Comparison of ENCODE assay signal across 22 cellular contexts in genomic region chr19:35223856-35224505, GRCh38. TPM values are rescaled to one million over a fixed set of nuclear protein-coding genes. Genes with fewer than 3 reads are reported as not detected.
DNase-seq lines count a peak whose midpoint lies in the region; ATAC-seq and TF ChIP-seq lines count a peak whose summit lies in the region.
"Had no signal": no experiment of that assay in that cellular context is flagged by ENCODE, and none has a peak within 500 bp of the region (broad histone marks: within the 10 kb centered on the region; RNA-seq: fewer than 3 reads in every experiment).

No MANE protein-coding gene starts in this region.

- CTCF ChIA-PET in BJ (lab: Yijun Ruan, JAX): interaction anchor here (1.1 kb wide), 1 partner anchor 134 kb away, joined by 3 read pairs; no protein-coding TSS in a partner anchor

- ATAC-seq in lower lobe of right lung: peak in 1 of 2 donors; percentile 20
- ATAC-seq in gastrocnemius medialis: no peak
- ATAC-seq: gastroesophageal sphincter had no signal

- H3K27me3 ChIP-seq in BJ (ENCODE audit: control insufficient read depth, insufficient read depth, low read length) (peaks cover 1% of the 10 kb centered on the region; the same call in 1 of the 2 replicates), lower lobe of right lung (ENCODE audit: low read depth) (no peaks in the 10 kb centered on the region), gastrocnemius medialis (peaks cover 2 to 9% (median 5%) of the 10 kb centered on the region in 3 donors), HAP-1 (ENCODE audit: low read depth) (no peaks in the 10 kb centered on the region)
- H3K27me3 ChIP-seq: ascending aorta had no signal

- no peak overlapping the region for H3K4me3 ChIP-seq in BJ (ENCODE audit: low read depth, low read length)
- H3K4me3 ChIP-seq in lower lobe of right lung: no peak overlapping the region
- H3K4me3 ChIP-seq in gastrocnemius medialis: no peak overlapping the region
- H3K4me3 ChIP-seq in HAP-1: no peak overlapping the region
- H3K4me3 ChIP-seq: ascending aorta, gastroesophageal sphincter had no signal

- in situ Hi-C loops in gastrocnemius medialis (cut with MboI; ENCODE audit: low sequenced_read_pairs in 4 of 4): no loop called here
- in situ Hi-C loops in HAP-1 (cut with MboI; ENCODE audit: low sequenced_read_pairs): no loop called here

- TF ChIP-seq CTCF in BJ (IDR thresholded peaks at IDR 0.05; ENCODE audit: insufficient read depth, low read depth, low read length) (no peak), lower lobe of right lung (IDR thresholded peaks at IDR 0.05) (no peak), gastrocnemius medialis (IDR thresholded peaks at IDR 0.05 in 4 of 5, conservative IDR thresholded peaks at IDR 0.05 in 1 of 5) (no peak)

- H3K27me3 Mint-ChIP-seq in dendritic cell treated with granulocyte-macrophage colony-stimulating factor and Interleukin-4, amounts not matched to agents 40 ng/mL and 50 ng/mL, for 4 days: peaks cover 7% of the 10 kb centered on the region
- no peaks in the 10 kb centered on the region for H3K27me3 Mint-ChIP-seq in T-helper 2 cell treated with Interferon-gamma antibody and Interleukin-4, amounts not matched to agents 5 μg/mL and 100 μg/mL, for 36 hours (ENCODE audit: low read depth)

- H3K27ac ChIP-seq in lower lobe of right lung (peak overlapping the region; percentile 41), gastrocnemius medialis (no peak overlapping the region)
- H3K27ac ChIP-seq: ascending aorta, gastroesophageal sphincter had no signal

- H3K36me3 Mint-ChIP-seq in dendritic cell treated with granulocyte-macrophage colony-stimulating factor and Interleukin-4, amounts not matched to agents 40 ng/mL and 50 ng/mL, for 4 days (ENCODE audit: low read depth): no peaks in the 10 kb centered on the region
- H3K36me3 Mint-ChIP-seq in T-helper 2 cell treated with Interferon-gamma antibody and Interleukin-4, amounts not matched to agents 5 μg/mL and 100 μg/mL, for 36 hours (ENCODE audit: low read depth): peaks cover 4% of the 10 kb centered on the region

- peak overlapping the region; percentile 52 for H3K27ac Mint-ChIP-seq in dendritic cell treated with granulocyte-macrophage colony-stimulating factor and Interleukin-4, amounts not matched to agents 40 ng/mL and 50 ng/mL, for 4 days
- no peak overlapping the region for H3K27ac Mint-ChIP-seq in T-helper 2 cell treated with Interferon-gamma antibody and Interleukin-4, amounts not matched to agents 5 μg/mL and 100 μg/mL, for 36 hours

- POLR2A ChIA-PET in BJ (lab: Charles Lee): no interaction called here

- intact Hi-C loops in dendritic cell treated with granulocyte-macrophage colony-stimulating factor and Interleukin-4, amounts not matched to agents 40 ng/mL and 50 ng/mL, for 4 days (cut with micrococcal nuclease): no loop called here
- intact Hi-C loops in lower lobe of right lung (cut with DNase I) (no loop called here), gastrocnemius medialis (cut with DNase I; ENCODE audit: low total_unique reads) (no loop called here)

- H3K9me3 Mint-ChIP-seq in dendritic cell treated with granulocyte-macrophage colony-stimulating factor and Interleukin-4, amounts not matched to agents 40 ng/mL and 50 ng/mL, for 4 days: peaks cover 9% of the 10 kb centered on the region
- peaks cover 7% of the 10 kb centered on the region for H3K9me3 Mint-ChIP-seq in T-helper 2 cell treated with Interferon-gamma antibody and Interleukin-4, amounts not matched to agents 5 μg/mL and 100 μg/mL, for 36 hours

- peaks cover 25% of the 10 kb centered on the region for H3K4me1 ChIP-seq in lower lobe of right lung
- no peaks in the 10 kb centered on the region for H3K4me1 ChIP-seq in gastrocnemius medialis
- no peaks in the 10 kb centered on the region for H3K4me1 ChIP-seq in HAP-1
- H3K4me1 ChIP-seq: ascending aorta, gastroesophageal sphincter had no signal

- H3K36me3 ChIP-seq in BJ (ENCODE audit: control insufficient read depth, insufficient read depth, low read length): no peaks in the 10 kb centered on the region
- H3K36me3 ChIP-seq in lower lobe of right lung: no peaks in the 10 kb centered on the region
- H3K36me3 ChIP-seq in gastrocnemius medialis: no peaks in the 10 kb centered on the region
- H3K36me3 ChIP-seq in HAP-1 (replicated peaks): no peaks in the 10 kb centered on the region
- H3K36me3 ChIP-seq: ascending aorta, gastroesophageal sphincter had no signal

- H3K4me3 Mint-ChIP-seq in dendritic cell treated with granulocyte-macrophage colony-stimulating factor and Interleukin-4, amounts not matched to agents 40 ng/mL and 50 ng/mL, for 4 days: no peak overlapping the region
- H3K4me3 Mint-ChIP-seq in T-helper 2 cell treated with Interferon-gamma antibody and Interleukin-4, amounts not matched to agents 5 μg/mL and 100 μg/mL, for 36 hours: no peak overlapping the region

- peak; percentile 50 for DNase-seq in BJ (ENCODE audit: low read depth)
- DNase-seq in GM04503 (ENCODE audit: low read depth): peak; percentile 82
- DNase-seq in lower lobe of right lung: no peak
- DNase-seq in gastrocnemius medialis: no peak
- no peak for DNase-seq in T-helper 2 cell treated with Interferon-gamma antibody and Interleukin-4, amounts not matched to agents 5 μg/mL and 100 μg/mL, for 36 hours (ENCODE audit: low spot score)
- no peak for DNase-seq in NCI-H510A (lab: John Stamatoyannopoulos, UW)
- DNase-seq in HAP-1 (ENCODE audit: low spot score in 2 of 2): no peak
- DNase-seq: activated CD4-positive, alpha-beta T cell treated with anti-CD3 and anti-CD28 coated beads for 1 hour; activated naive CD4-positive, alpha-beta T cell; NCI-H1105 treated with DMSO at 0.1 percent for 48 hours; NCI-H526; stimulated activated CD4-positive, alpha-beta T cell treated with anti-CD3 and anti-CD28 coated beads, Interleukin-1b, Interleukin-23, amount 100 ng/mL, for 48 hours; T-helper 9 cell had no signal

- H3K4me1 Mint-ChIP-seq in dendritic cell treated with granulocyte-macrophage colony-stimulating factor and Interleukin-4, amounts not matched to agents 40 ng/mL and 50 ng/mL, for 4 days (ENCODE audit: low read depth): peaks cover 39% of the 10 kb centered on the region
- H3K4me1 Mint-ChIP-seq in T-helper 2 cell treated with Interferon-gamma antibody and Interleukin-4, amounts not matched to agents 5 μg/mL and 100 μg/mL, for 36 hours (ENCODE audit: low read depth): peaks cover 12% of the 10 kb centered on the region

- H3K9me3 ChIP-seq in lower lobe of right lung: no peaks in the 10 kb centered on the region
- H3K9me3 ChIP-seq in gastrocnemius medialis: no peaks in the 10 kb centered on the region
- H3K9me3 ChIP-seq in HAP-1: no peaks in the 10 kb centered on the region
- H3K9me3 ChIP-seq: ascending aorta had no signal

- TF ChIP-seq POLR2A in gastrocnemius medialis (IDR thresholded peaks at IDR 0.05): no peak

RNA-seq across cellular contexts. Expression of gene FAM187B, which starts 4.6 kb away (rescaled TPM):
- not detected in 2 replicates for polyA plus RNA-seq in BJ (2011; rRNA removed)
- polyA minus RNA-seq in BJ (2011; rRNA and poly(A)+ RNA removed): not detected in 2 replicates
- total RNA-seq in lower lobe of right lung (0.41 TPM), gastrocnemius medialis (not detected)
- total RNA-seq: ascending aorta, chondrocyte, G401, gastroesophageal sphincter, LHCN-M2, osteocyte, SK-MEL-5 had no signal
- polyA plus RNA-seq: liver had no signal

RNA-seq across cellular contexts. Expression of gene LSR, which starts 24.8 kb away (rescaled TPM):
- polyA plus RNA-seq in BJ (2011; rRNA removed): 0.42 and 0.53 TPM in 2 replicates
- polyA minus RNA-seq in BJ (2011; rRNA and poly(A)+ RNA removed): 0.19 TPM in 1 of 2 replicates, not detected in the other
- total RNA-seq in lower lobe of right lung: 74.1 TPM
- 10 to 100 TPM in 1 of 4 donors, 1 to 10 TPM in 3; 2.5 to 11.4 (median 5.2) TPM for total RNA-seq in gastrocnemius medialis

RNA-seq across cellular contexts. Expression of gene USF2, which starts 44.8 kb away (rescaled TPM):
- polyA plus RNA-seq in BJ (2011; rRNA removed): 80.3 and 80.9 TPM in 2 replicates
- 33.4 and 56.6 TPM in 2 replicates for polyA minus RNA-seq in BJ (2011; rRNA and poly(A)+ RNA removed)
- total RNA-seq in lower lobe of right lung (171 TPM), gastrocnemius medialis (100 to 1,000 TPM; 118 to 169 (median 143) TPM)

RNA-seq across cellular contexts. Expression of gene HAMP, which starts 58.3 kb away (rescaled TPM):
- not detected in 2 replicates for polyA plus RNA-seq in BJ (2011; rRNA removed)
- not detected in 2 replicates for polyA minus RNA-seq in BJ (2011; rRNA and poly(A)+ RNA removed)
- total RNA-seq in lower lobe of right lung (not detected), gastrocnemius medialis (not detected)
- total RNA-seq: ascending aorta, chondrocyte, G401, gastroesophageal sphincter, LHCN-M2, osteocyte, SK-MEL-5 had no signal

Comparison
In these comparisons a context has a peak if more than half of its experiments do, and no peak if none do; other contexts are left out.
1. DNase-seq: peak in BJ (single experiment) and GM04503 (single experiment); none in lower lobe of right lung (single experiment), gastrocnemius medialis (0 of 2), T-helper 2 cell treated with Interferon-gamma antibody and Interleukin-4, amounts not matched to agents 5 μg/mL and 100 μg/mL, for 36 hours (single experiment), NCI-H510A (single experiment) and HAP-1 (0 of 2).